8 cellular contexts compared by ENCODE assay signal in genomic region chr11:108654994-108655631, GRCh38. TPM values are rescaled to one million over a fixed set of nuclear protein-coding genes. Genes with fewer than 3 reads are reported as not detected.
DNase-seq lines count a peak whose midpoint lies in the region; ATAC-seq and TF ChIP-seq lines count a peak whose summit lies in the region.

No MANE protein-coding gene starts in this region.

- H3K36me3 Mint-ChIP-seq in nephron progenitor cell (ENCODE audit: low read depth) = no peaks in the 10 kb centered on the region

- H3K9me3 Mint-ChIP-seq in nephron progenitor cell = peaks cover 13% of the 10 kb centered on the region

- no peaks in the 10 kb centered on the region for H3K4me1 Mint-ChIP-seq in nephron progenitor cell

- H3K27me3 Mint-ChIP-seq in nephron progenitor cell (ENCODE audit: low read depth, poor library complexity) = peaks cover 10% of the 10 kb centered on the region

- H3K27ac Mint-ChIP-seq in nephron progenitor cell = no peak overlapping the region

- peak; percentile 8 for DNase-seq in activated T-cell treated with anti-CD3 and anti-CD28 coated beads for 1 hour (ENCODE audit: low read depth)
- DNase-seq in activated T-cell treated with anti-CD3 and anti-CD28 coated beads, Interleukin-2, amount 50 U/mL, for 1 hour = no peak
- peak; percentile 66 for DNase-seq in SK-MEL-5 (ENCODE audit: low read depth, low spot score)
- peak; percentile 52 for DNase-seq in epidermal melanocyte (ENCODE audit: insufficient read length, low spot score)
- DNase-seq in nephron progenitor cell = peak; percentile 33

- H3K4me3 Mint-ChIP-seq in nephron progenitor cell = no peak overlapping the region

- TF ChIP-seq CTCF in LNCAP (IDR thresholded peaks at IDR 0.05) = peak; percentile 82
- TF ChIP-seq CTCF in nephron progenitor cell (IDR thresholded peaks at IDR 0.05) = peak; percentile 55

- in situ Hi-C loops in SK-MEL-5 (cut with HindIII; ENCODE audit: low pct_unique_long_range_greater_than_20kb, low sequenced_read_pairs) = no loop called here

- ATAC-seq in HG02610 (IDR thresholded peaks at IDR 0.05; ENCODE audit: unreplicated experiment) (no peak), GM21528 (IDR thresholded peaks at IDR 0.05; ENCODE audit: low FRiP score, unreplicated experiment) (no peak)

RNA-seq across cellular contexts. Expression of gene DDX10, which starts 9.8 kb away (rescaled TPM):
- 23.3 and 26.8 TPM in 2 replicates for total RNA-seq in SK-MEL-5 (2014; rRNA removed; shearing (Covaris generic))
- polyA plus RNA-seq in SK-MEL-5 (2015; cell fraction: cytosol; rRNA removed) = 18.8 and 19.9 TPM in 2 replicates
- 8.4 and 42.7 TPM in 2 replicates for polyA plus RNA-seq in SK-MEL-5 (2015; cell fraction: nucleus; rRNA removed)
